In genomic region chr2:27956895-27957294, GRCh38 we compare ENCODE assay signal across 11 cellular contexts.
A peak's percentile ranks its signal among the peaks of the same experiment; 100 is the strongest.
DNase-seq lines count a peak whose midpoint lies in the region; TF ChIP-seq lines count a peak whose summit lies in the region.
"Had no signal": no experiment of that assay in that cellular context is flagged by ENCODE, and none has a peak within 500 bp of the region (broad histone marks: within the 10 kb centered on the region; RNA-seq: fewer than 3 reads in every experiment).

No MANE protein-coding gene starts in this region.

- TF ChIP-seq CTCF in cardiac fibroblast (IDR thresholded peaks at IDR 0.05; ENCODE audit: low read depth, low read length) = no peak

- intact Hi-C loops in head of caudate nucleus (cut with DNase I) = no loop called here

- H3K4me3 ChIP-seq in cardiac fibroblast (replicated peaks in 1 of 2; ENCODE audit: low read depth in 2 of 2, low read length in 2 of 2) = no peak overlapping the region
- H3K4me3 ChIP-seq: skin epidermis had no signal

- DNase-seq in EL (peak; percentile 68), NCI-H226 (peak; percentile 77), cardiac fibroblast (ENCODE audit: low read depth in 2 of 2) (peak; percentile 79 to 92), renal cortical epithelial cell (ENCODE audit: low read depth) (peak; percentile 49), NCI-H345 (lab: John Stamatoyannopoulos, UW) (no peak), head of caudate nucleus (no peak)
- DNase-seq in activated naive CD4-positive, alpha-beta T cell treated with anti-CD3 and anti-CD28 coated beads, Interleukin-2, amount 50 U/mL, for 16 hours = no peak
- DNase-seq: activated CD4-positive, alpha-beta memory T cell treated with anti-CD3 and anti-CD28 coated beads for 36 hours; effector memory CD8-positive, alpha-beta T cell; NCI-H524 had no signal

Comparison
In these comparisons a context has a peak if more than half of its experiments do, and no peak if none do; other contexts are left out.
1. DNase-seq: peak in EL (single experiment), NCI-H226 (single experiment), cardiac fibroblast (2 of 2) and renal cortical epithelial cell (single experiment); none in NCI-H345 (single experiment), activated naive CD4-positive, alpha-beta T cell treated with anti-CD3 and anti-CD28 coated beads, Interleukin-2, amount 50 U/mL, for 16 hours (single experiment) and head of caudate nucleus (0 of 42).